29 cellular contexts compared by ENCODE assay signal in the genomic region with DNA sequence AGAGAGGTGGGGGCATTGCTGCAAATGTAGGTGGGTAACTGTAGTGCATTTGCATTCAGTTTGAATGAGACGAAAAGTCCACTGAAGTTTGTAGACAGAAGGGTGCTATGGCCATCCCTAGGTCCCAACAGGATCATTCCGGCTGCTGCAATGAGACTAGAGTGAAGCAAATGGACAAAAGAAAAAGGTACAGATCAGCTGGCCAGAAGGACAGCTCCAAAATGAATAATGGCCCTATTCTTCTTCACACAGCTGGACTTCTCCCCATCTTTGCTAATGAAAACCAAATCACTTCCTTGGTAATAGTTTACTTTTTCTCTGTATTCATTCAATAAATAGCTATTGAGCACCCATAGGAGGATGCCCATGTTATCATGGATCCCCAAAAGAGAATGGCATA. TPM values are rescaled to one million over a fixed set of nuclear protein-coding genes. Genes with fewer than 3 reads are reported as not detected.
"Had no signal": no experiment of that assay in that cellular context is flagged by ENCODE, and none has a peak within 500 bp of the region (broad histone marks: within the 10 kb centered on the region; RNA-seq: fewer than 3 reads in every experiment).

No MANE protein-coding gene starts in this region.

- H3K27ac ChIP-seq: SJCRH30, VCaP had no signal

- H3K4me1 ChIP-seq: SJCRH30 had no signal

- ATAC-seq: activated naive CD4-positive, alpha-beta T cell treated with anti-CD3 and anti-CD28 coated beads, Interleukin-2, amount 50 U/mL, for 72 hours; activated naive CD8-positive, alpha-beta T cell treated with anti-CD3 and anti-CD28 coated beads, Interleukin-2, amount 50 U/mL, for 24 hours; activated T-cell treated with anti-CD3 and anti-CD28 coated beads, Interleukin-2, amount 50 U/mL, for 4 hours; Panc1; Right ventricle myocardium inferior had no signal

- H3K27me3 ChIP-seq: SJCRH30 had no signal

- H3K36me3 Mint-ChIP-seq: activated CD4-positive, alpha-beta memory T cell treated with anti-CD3 and anti-CD28 coated beads for 36 hours; activated naive CD4-positive, alpha-beta T cell treated with anti-CD3 and anti-CD28 coated beads, Interleukin-2, amount 50 U/mL, for 72 hours; brain had no signal

- H3K4me2 ChIP-seq: SK-N-SH had no signal

- H3K36me3 ChIP-seq: SJCRH30 had no signal

- DNase-seq: activated CD4-positive, alpha-beta memory T cell treated with anti-CD3 and anti-CD28 coated beads for 36 hours; activated CD4-positive, alpha-beta T cell treated with anti-CD3 and anti-CD28 coated beads, Interleukin-2, amount 10 ng/mL, durations not matched to agents 7 days and 5 days; activated CD4-positive, CD25-positive, alpha-beta regulatory T cell; activated CD8-positive, alpha-beta memory T cell treated with anti-CD3 and anti-CD28 coated beads for 24 hours; activated effector memory CD4-positive, alpha-beta T cell treated with anti-CD3 and anti-CD28 coated beads, Interleukin-2, amount 50 U/mL, for 16 hours; activated naive CD4-positive, alpha-beta T cell treated with Interleukin-2 at 50 U/mL for 16 hours; activated naive CD8-positive, alpha-beta T cell treated with anti-CD3 and anti-CD28 coated beads, Interleukin-2, amount 50 U/mL, for 24 hours; activated T-cell treated with anti-CD3 and anti-CD28 coated beads, Interleukin-2, amount 50 U/mL, for 4 hours; amniotic stem cell; Karpas-422; MM.1S; NCI-H1105; NCI-H1436; NCI-H1694 treated with DMSO at 0.1 percent for 48 hours; NCI-H2029 treated with DMSO at 0.1 percent for 48 hours; NCI-H510A treated with DMSO at 0.1 percent for 48 hours; NCI-H69; NK-92 treated with Interleukin-12 subunit alpha and Interleukin-12 subunit beta, amount 100 ng/mL, for 24 hours; OCI-M1; RPMI8226; SJCRH30; SK-N-SH; T-helper 1 cell had no signal

- H3K4me3 ChIP-seq: SJCRH30 had no signal

- H3K9me3 ChIP-seq: SK-N-SH had no signal

- H3K9me3 Mint-ChIP-seq: activated CD4-positive, alpha-beta memory T cell treated with anti-CD3 and anti-CD28 coated beads for 36 hours; activated CD4-positive, alpha-beta T cell treated with anti-CD3 and anti-CD28 coated beads, Interleukin-2, amount 10 ng/mL, durations not matched to agents 7 days and 5 days; activated naive CD4-positive, alpha-beta T cell treated with anti-CD3 and anti-CD28 coated beads, Interleukin-2, amount 50 U/mL, for 72 hours; activated naive CD8-positive, alpha-beta T cell treated with anti-CD3 and anti-CD28 coated beads, Interleukin-2, amount 50 U/mL, for 24 hours; activated T-cell treated with anti-CD3 and anti-CD28 coated beads, Interleukin-2, amount 50 U/mL, for 4 hours had no signal

- H3K27ac Mint-ChIP-seq: activated CD4-positive, alpha-beta memory T cell treated with anti-CD3 and anti-CD28 coated beads for 36 hours; activated CD4-positive, alpha-beta T cell treated with anti-CD3 and anti-CD28 coated beads, Interleukin-2, amount 10 ng/mL, durations not matched to agents 7 days and 5 days; activated naive CD4-positive, alpha-beta T cell treated with anti-CD3 and anti-CD28 coated beads, Interleukin-2, amount 50 U/mL, for 72 hours; activated naive CD8-positive, alpha-beta T cell treated with anti-CD3 and anti-CD28 coated beads, Interleukin-2, amount 50 U/mL, for 24 hours; brain had no signal

- H3K9ac ChIP-seq: SK-N-SH had no signal

- H3K4me3 Mint-ChIP-seq: activated CD4-positive, alpha-beta memory T cell treated with anti-CD3 and anti-CD28 coated beads for 36 hours; activated CD4-positive, alpha-beta T cell treated with anti-CD3 and anti-CD28 coated beads, Interleukin-2, amount 10 ng/mL, durations not matched to agents 7 days and 5 days; activated naive CD8-positive, alpha-beta T cell treated with anti-CD3 and anti-CD28 coated beads, Interleukin-2, amount 50 U/mL, for 24 hours; activated T-cell treated with anti-CD3 and anti-CD28 coated beads, Interleukin-2, amount 50 U/mL, for 4 hours had no signal

RNA-seq across cellular contexts. Expression of a gene that starts 56.4 kb away (rescaled TPM):
- total RNA-seq: activated CD4-positive, alpha-beta T cell treated with anti-CD3 and anti-CD28 coated beads, Interleukin-2, amount 10 ng/mL, durations not matched to agents 7 days and 5 days; SJCRH30; T-helper 2 cell treated with Interferon-gamma antibody and Interleukin-4, amounts not matched to agents 100 ng/mL and 5 ng/mL, for 36 hours had no signal
